ENCODE assay signal across 34 cellular contexts in the genomic region with DNA sequence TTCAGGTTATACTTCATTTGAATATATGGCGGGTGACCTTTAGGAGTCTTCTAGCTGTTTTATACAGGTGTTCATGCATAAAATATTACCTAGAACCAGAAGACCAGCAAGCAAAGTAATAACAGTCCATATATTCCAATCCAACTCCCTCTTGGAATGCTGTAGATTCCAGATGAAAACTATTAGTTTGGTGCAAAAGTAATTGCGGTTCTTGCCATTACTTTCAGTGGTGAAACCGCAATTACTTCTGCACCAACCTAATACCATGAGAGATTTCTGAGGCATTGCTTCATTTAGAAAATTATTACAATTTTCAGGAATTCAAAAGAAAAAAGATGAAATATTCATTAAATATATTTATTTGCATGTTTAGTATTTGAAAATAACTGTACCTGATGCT.
"Had no signal": no experiment of that assay in that cellular context is flagged by ENCODE, and none has a peak within 500 bp of the region (broad histone marks: within the 10 kb centered on the region; RNA-seq: fewer than 3 reads in every experiment).

No MANE protein-coding gene starts in this region.

- H3K36me3 ChIP-seq: adrenal gland, ascending aorta, brain microvascular endothelial cell, breast epithelium, cardiac muscle cell had no signal

- H3K9me3 ChIP-seq: adrenal gland, ascending aorta, body of pancreas, breast epithelium had no signal

- H3K4me3 ChIP-seq: adrenal gland, ascending aorta, body of pancreas, breast epithelium, cardiac muscle cell had no signal

- DNase-seq: activated effector memory CD4-positive, alpha-beta T cell treated with anti-CD3 and anti-CD28 coated beads, Interleukin-2, amount 50 U/mL, for 16 hours; activated effector memory CD4-positive, alpha-beta T cell treated with Interleukin-2 at 50 U/mL for 16 hours; activated gamma-delta T cell; activated gamma-delta T cell treated with Interleukin-2 at 50 U/mL for 16 hours; activated naive CD4-positive, alpha-beta T cell; activated naive CD4-positive, alpha-beta T cell treated with anti-CD3 and anti-CD28 coated beads for 36 hours; activated naive CD4-positive, alpha-beta T cell treated with anti-CD3 and anti-CD28 coated beads, Interleukin-2, amount 10 ng/mL, durations not matched to agents 7 days and 5 days; activated naive CD4-positive, alpha-beta T cell treated with anti-CD3 and anti-CD28 coated beads, Interleukin-2, amount 50 U/mL, for 16 hours; activated naive CD4-positive, alpha-beta T cell treated with Interleukin-2 at 50 U/mL for 16 hours; activated naive CD8-positive, alpha-beta T cell treated with anti-CD3 and anti-CD28 coated beads for 36 hours; activated naive CD8-positive, alpha-beta T cell treated with anti-CD3 and anti-CD28 coated beads, Interleukin-2, amount 10 ng/mL, durations not matched to agents 7 days and 5 days; activated naive CD8-positive, alpha-beta T cell treated with anti-CD3 and anti-CD28 coated beads, Interleukin-2, amount 50 U/mL, for 24 hours; activated T-cell treated with anti-CD3 and anti-CD28 coated beads, Interleukin-2, amount 50 U/mL, for 1 hour; activated T-cell treated with anti-CD3 and anti-CD28 coated beads, Interleukin-2, amount 50 U/mL, for 24 hours; activated T-cell treated with anti-CD3 and anti-CD28 coated beads, Interleukin-2, amount 50 U/mL, for 4 hours; activated T-cell treated with anti-CD3 and anti-CD28 coated beads, Interleukin-2, amount 50 U/mL, for 48 hours; activated T-cell treated with anti-CD3 and anti-CD28 coated beads, Interleukin-2, amount 50 U/mL, for 72 hours; adrenal gland; amniotic stem cell; amygdala; anterior cingulate cortex; aorta; body of pancreas; brain microvascular endothelial cell; caudate nucleus; central memory CD4-positive, alpha-beta T cell; cerebellar nuclear complex had no signal

- H3K27me3 ChIP-seq: adrenal gland, ascending aorta, body of pancreas, brain microvascular endothelial cell, breast epithelium, cardiac muscle cell had no signal

- FAIRE-seq: astrocyte, bronchial epithelial cell had no signal

- H3K4me1 ChIP-seq: adrenal gland, ascending aorta, body of pancreas, breast epithelium had no signal

- H3K27ac ChIP-seq: adrenal gland, ascending aorta, body of pancreas, brain microvascular endothelial cell, breast epithelium, cardiac muscle cell had no signal

- ATAC-seq: activated naive CD4-positive, alpha-beta T cell treated with anti-CD3 and anti-CD28 coated beads, Interleukin-2, amount 50 U/mL, for 72 hours; activated naive CD8-positive, alpha-beta T cell treated with anti-CD3 and anti-CD28 coated beads, Interleukin-2, amount 50 U/mL, for 24 hours; activated T-cell treated with anti-CD3 and anti-CD28 coated beads, Interleukin-2, amount 50 U/mL, for 4 hours; activated T-cell treated with anti-CD3 and anti-CD28 coated beads, Interleukin-2, amount 50 U/mL, for 72 hours; activated T-helper 17 cell treated with anti-CD3 and anti-CD28 coated beads, Interleukin-2, amount 50 U/mL, for 72 hours; body of pancreas had no signal
